28 cellular contexts compared by ENCODE assay signal in genomic region chr15:51973775-51974174, GRCh38.
"Had no signal": no experiment of that assay in that cellular context is flagged by ENCODE, and none has a peak within 500 bp of the region (broad histone marks: within the 10 kb centered on the region; RNA-seq: fewer than 3 reads in every experiment).

No MANE protein-coding gene starts in this region.

- DNase-seq: heart left ventricle; hypothalamus; immature natural killer cell; kidney; left colon; left lung; lower lobe of right lung; mammary epithelial cell; mesenchymal stem cell; naive thymus-derived CD8-positive, alpha-beta T cell; nucleus accumbens; stimulated activated CD4-positive, alpha-beta T cell treated with anti-CD3 and anti-CD28 coated beads, Interleukin-12 subunit alpha, Interleukin-12 subunit beta, amount 100 ng/mL, for 4 hours; stimulated activated CD4-positive, alpha-beta T cell treated with anti-CD3 and anti-CD28 coated beads, Interleukin-15, amount 100 ng/mL, for 24 hours; stimulated activated CD4-positive, alpha-beta T cell treated with anti-CD3 and anti-CD28 coated beads, Interleukin-2, amount 100 ng/mL, for 24 hours; stimulated activated CD4-positive, alpha-beta T cell treated with anti-CD3 and anti-CD28 coated beads, Interleukin-4, amount 100 ng/mL, for 1 hour; stimulated activated naive B cell treated with anti-CD40 and anti-IgM and Interleukin-4, amounts not matched to agents 10 μg/mL and 1 μg/mL and 100 μg/mL, for 72 hours; stimulated activated naive CD8-positive, alpha-beta T cell treated with anti-CD3 and anti-CD28 coated beads, Interleukin-15, Interleukin-2, amounts not matched to agents 100 U/mL and 50 U/mL, for 24 hours; stomach; tibial artery; upper lobe of right lung had no signal

- FAIRE-seq: islet of Langerhans, kidney, urothelium cell line had no signal

- H3K9me3 Mint-ChIP-seq: stimulated activated naive B cell treated with anti-CD40 and anti-IgM and Interleukin-4, amounts not matched to agents 10 μg/mL and 1 μg/mL and 100 μg/mL, for 72 hours had no signal

- H3K27me3 Mint-ChIP-seq: progenitor cell of endocrine pancreas; stimulated activated naive B cell treated with anti-CD40 and anti-IgM and Interleukin-4, amounts not matched to agents 10 μg/mL and 1 μg/mL and 100 μg/mL, for 72 hours had no signal

- H3K4me3 Mint-ChIP-seq: stimulated activated naive B cell treated with anti-CD40 and anti-IgM and Interleukin-4, amounts not matched to agents 10 μg/mL and 1 μg/mL and 100 μg/mL, for 72 hours had no signal

- H3K4me3 ChIP-seq: heart left ventricle, left lung, lower lobe of right lung, right atrium auricular region, skin epidermis, stomach, thoracic aorta, tibial artery, upper lobe of right lung had no signal

- H3K9me3 ChIP-seq: heart left ventricle, left lung, lower lobe of right lung, right atrium auricular region, stomach, thoracic aorta, tibial artery, upper lobe of right lung had no signal

- H3K9ac ChIP-seq: parathyroid adenoma had no signal

- H3K27ac Mint-ChIP-seq: progenitor cell of endocrine pancreas; stimulated activated naive B cell treated with anti-CD40 and anti-IgM and Interleukin-4, amounts not matched to agents 10 μg/mL and 1 μg/mL and 100 μg/mL, for 72 hours had no signal

- ATAC-seq: heart left ventricle; left colon; left lung; lower lobe of right lung; naive thymus-derived CD8-positive, alpha-beta T cell; sciatic nerve; stimulated activated naive B cell treated with anti-CD40 and anti-IgM and Interleukin-4, amounts not matched to agents 10 μg/mL and 1 μg/mL and 100 μg/mL, for 72 hours; stimulated activated naive CD8-positive, alpha-beta T cell treated with anti-CD3 and anti-CD28 coated beads, Interleukin-15, Interleukin-2, amounts not matched to agents 100 U/mL and 50 U/mL, for 24 hours; upper lobe of right lung had no signal

- H3K27me3 ChIP-seq: heart left ventricle, left lung, right atrium auricular region, stomach, tibial artery, upper lobe of right lung had no signal

- H2AFZ ChIP-seq: parathyroid adenoma had no signal

- H3K36me3 ChIP-seq: heart left ventricle, left lung, right atrium auricular region, stomach, thoracic aorta, tibial artery, upper lobe of right lung had no signal

- H3K79me2 ChIP-seq: parathyroid adenoma had no signal

- H3K27ac ChIP-seq: heart left ventricle, left lung, lower lobe of right lung, parathyroid adenoma, right atrium auricular region, skin epidermis, stomach, thoracic aorta, tibial artery, upper lobe of right lung had no signal
